19 cellular contexts compared by ENCODE assay signal in the genomic region with DNA sequence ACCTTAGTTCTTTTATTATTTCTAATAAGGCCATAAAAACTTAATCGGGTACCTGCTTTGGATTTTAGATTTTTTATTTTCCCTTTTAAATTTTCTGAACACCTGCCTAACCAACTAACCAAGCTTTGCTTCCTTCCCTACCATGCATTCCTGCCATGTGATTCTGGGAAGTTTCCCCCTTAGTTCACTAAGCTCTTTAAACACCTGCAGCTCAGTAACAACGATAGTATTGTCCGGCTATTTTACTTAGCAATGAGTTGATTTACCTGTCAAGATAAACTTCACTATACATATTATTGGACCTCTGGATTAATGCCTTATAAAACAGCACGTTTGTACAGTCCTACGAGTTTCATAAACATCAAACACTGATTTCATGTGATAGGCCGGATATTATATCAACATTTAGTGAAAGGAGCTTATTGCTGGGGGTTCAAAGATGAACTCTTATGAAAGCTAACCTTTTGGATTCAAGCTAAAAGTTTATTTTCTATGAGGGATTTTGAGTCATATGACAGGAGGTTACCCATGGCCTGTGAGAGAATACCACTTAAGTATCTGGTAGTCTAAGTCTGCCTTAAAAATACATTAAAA.
"Had no signal": no experiment of that assay in that cellular context is flagged by ENCODE, and none has a peak within 500 bp of the region (broad histone marks: within the 10 kb centered on the region; RNA-seq: fewer than 3 reads in every experiment).

No MANE protein-coding gene starts in this region.

- H3K9me3 ChIP-seq: heart left ventricle, ovary, psoas muscle, sigmoid colon had no signal

- ATAC-seq: heart left ventricle; left colon; natural killer cell; psoas muscle; stimulated activated naive B cell treated with anti-CD40 and anti-IgM and Interleukin-4, amounts not matched to agents 10 μg/mL and 1 μg/mL and 100 μg/mL, for 72 hours; stimulated activated naive CD8-positive, alpha-beta T cell treated with anti-CD3 and anti-CD28 coated beads, Interleukin-15, amount 100 ng/mL, for 72 hours had no signal

- H3K36me3 ChIP-seq: heart left ventricle, neural progenitor cell, ovary, sigmoid colon had no signal

- FAIRE-seq: urothelium cell line had no signal

- H3K27me3 ChIP-seq: dorsolateral prefrontal cortex, heart left ventricle, neural progenitor cell, ovary, sigmoid colon had no signal

- H2AFZ ChIP-seq: neural progenitor cell had no signal

- H3K9ac ChIP-seq: neural progenitor cell had no signal

- H3K4me2 ChIP-seq: neural progenitor cell had no signal

- DNase-seq: dorsolateral prefrontal cortex; effector CD8-positive, alpha-beta T cell; heart left ventricle; hippocampal formation; left colon; mammary epithelial cell; natural killer cell; nucleus accumbens; ovary; psoas muscle; sigmoid colon; stimulated activated CD4-positive, alpha-beta T cell treated with anti-CD3 and anti-CD28 coated beads, Interleukin-2, amount 100 ng/mL, for 24 hours; stimulated activated CD4-positive, alpha-beta T cell treated with anti-CD3 and anti-CD28 coated beads, Interleukin-4, amount 100 ng/mL, for 4 hours; stimulated activated naive B cell treated with anti-CD40 and anti-IgM and Interleukin-4, amounts not matched to agents 10 μg/mL and 1 μg/mL and 100 μg/mL, for 72 hours; stimulated activated naive CD8-positive, alpha-beta T cell treated with anti-CD3 and anti-CD28 coated beads, Interleukin-15, amount 100 ng/mL, for 72 hours had no signal

- H3K27ac ChIP-seq: coronary artery, dorsolateral prefrontal cortex, neural progenitor cell, ovary, psoas muscle, sigmoid colon had no signal

- H3K4me3 ChIP-seq: coronary artery, dorsolateral prefrontal cortex, heart left ventricle, neural progenitor cell, ovary, psoas muscle, sigmoid colon, skin epidermis had no signal

- H3K4me1 ChIP-seq: neural progenitor cell, sigmoid colon had no signal
